In the genomic region with DNA sequence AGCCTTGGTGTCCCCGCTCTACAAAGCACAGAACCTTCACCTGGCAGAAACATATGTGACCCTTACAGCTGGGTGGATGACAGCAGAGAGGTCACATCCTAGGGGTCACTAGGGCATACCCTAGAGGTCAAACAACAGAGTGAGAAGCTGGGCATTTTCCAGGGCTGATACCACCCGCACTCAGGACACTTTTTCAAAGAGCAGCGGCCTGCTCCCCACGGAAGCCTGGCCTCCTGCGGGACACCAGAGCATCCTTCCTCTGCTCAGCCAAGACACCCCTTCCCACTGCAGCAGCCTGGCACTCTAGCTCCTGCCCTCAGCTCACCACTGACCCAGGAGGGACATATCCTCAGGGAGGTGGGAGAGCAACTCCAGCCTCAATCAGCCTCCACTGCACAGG, we compare ENCODE assay signal across 22 cellular contexts.
"Had no signal": no experiment of that assay in that cellular context is flagged by ENCODE, and none has a peak within 500 bp of the region (broad histone marks: within the 10 kb centered on the region; RNA-seq: fewer than 3 reads in every experiment).

No MANE protein-coding gene starts in this region.

- H3K36me3 ChIP-seq: MG63, SJSA1 had no signal

- H3K9me3 ChIP-seq: MG63, SJSA1 had no signal

- H3K27ac ChIP-seq: SJSA1, SK-N-MC had no signal

- H3K27me3 ChIP-seq: MG63 had no signal

- H3K4me1 ChIP-seq: SJSA1 had no signal

- ATAC-seq: HepG2 had no signal

- H3K4me3 ChIP-seq: MG63, SJSA1, SK-N-MC had no signal

- DNase-seq: IMR-90, Karpas-422, KG1, MG63, NCI-H1092, NCI-H1105 treated with DMSO at 0.1 percent for 48 hours, NCI-H1417 treated with DMSO at 0.1 percent for 48 hours, NCI-H146, NCI-H1694 treated with DMSO at 0.1 percent for 48 hours, NCI-H1930, NCI-H2081, NCI-H2107, NCI-H2227 treated with DMSO at 0.1 percent for 48 hours, NCI-H524, NCI-H69, NCI-H774, Right ventricle myocardium superior, RPMI8226, SIG-M5 had no signal
